1 cellular context compared by ENCODE assay signal in the genomic region with DNA sequence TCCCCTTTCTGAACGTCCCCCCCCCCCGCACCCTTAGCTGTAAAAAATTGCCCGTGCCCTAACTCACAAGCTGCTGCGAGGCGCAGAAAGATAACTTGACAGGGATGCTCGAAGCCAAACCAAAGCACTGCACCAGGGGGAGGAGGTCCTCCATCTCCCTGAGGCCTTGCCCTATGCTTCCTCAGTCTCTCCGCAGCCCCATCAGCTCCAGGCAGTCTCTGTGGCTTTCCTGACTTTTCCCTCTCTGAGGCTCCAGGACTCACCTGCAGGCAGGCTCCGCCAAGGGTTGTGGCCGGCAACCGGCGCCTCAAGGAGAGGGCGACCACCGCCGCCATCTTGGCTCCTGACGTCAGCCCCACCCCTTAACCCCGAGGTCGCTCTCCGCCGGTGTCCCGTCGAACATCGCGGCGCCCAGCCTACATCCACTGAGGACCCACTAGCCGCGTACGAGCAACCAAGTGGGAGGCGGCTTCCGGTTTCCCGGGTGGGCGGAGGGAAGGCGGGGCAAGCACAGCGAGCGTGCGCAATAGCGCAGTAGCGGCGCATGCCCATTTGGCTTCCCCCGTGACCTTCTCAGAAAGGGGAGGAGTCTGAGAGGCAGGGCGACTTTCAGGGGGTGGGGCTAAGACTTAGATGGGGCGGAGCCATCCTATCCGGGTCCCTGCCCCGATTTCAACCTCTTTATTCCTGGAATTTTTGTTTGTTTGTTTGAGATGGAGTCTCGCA.
TF ChIP-seq lines count a peak whose summit lies in the region.

Gene SDHB (minus strand): TSS at position 348 of the 726 bp plus-strand sequence. CDS start 13 bp downstream, at position 335.

TF ChIP-seq in K562, 482 proteins besides CTCF, POLR2A, EP300 and RAD21 (continued from another document and continues in another):
- TF ChIP-seq ZNF639 (CRISPR knock-in tag; conservative IDR thresholded peaks at IDR 0.05 in 1 of 2, IDR thresholded peaks at IDR 0.05 in 1 of 2) (no peak), MCM7 (IDR thresholded peaks at IDR 0.05) (no peak), ETV5 (CRISPR knock-in tag; IDR thresholded peaks at IDR 0.05; ENCODE audit: low read depth) (peak; percentile 56; the same call in 1 of the 2 replicates), ZNF699 (CRISPR knock-in tag; IDR thresholded peaks at IDR 0.05; ENCODE audit: insufficient replicate concordance) (no peak), KLF16 (IDR thresholded peaks at IDR 0.05) (no peak), RCOR1 (IDR thresholded peaks at IDR 0.05; ENCODE audit: borderline replicate concordance in 1 of 2, low read depth in 2 of 2, low read length in 2 of 2) (peak in 1 of 2 experiments; percentile 21; a peak in 2 of 4 replicates), PRDM10 (IDR thresholded peaks at IDR 0.05; ENCODE audit: partially characterized antibody) (peak; percentile 81), SIN3B (IDR thresholded peaks at IDR 0.05; ENCODE audit: low read depth) (peak; percentile 94), ATF6 (CRISPR knock-in tag; IDR thresholded peaks at IDR 0.05) (no peak), CHD1 (IDR thresholded peaks at IDR 0.05; ENCODE audit: low read length) (no peak), PHF20 (IDR thresholded peaks at IDR 0.05; ENCODE audit: partially characterized antibody) (peak; percentile 95), ZNF584 (CRISPR knock-in tag; IDR thresholded peaks at IDR 0.05; ENCODE audit: low read depth) (no peak), ILK (tag; IDR thresholded peaks at IDR 0.05; ENCODE audit: borderline replicate concordance, low read depth) (no peak), ZNF23 (CRISPR knock-in tag; IDR thresholded peaks at IDR 0.05) (no peak), PURB (CRISPR knock-in tag; IDR thresholded peaks at IDR 0.05; ENCODE audit: low read depth) (no peak), TAF7 (tag; IDR thresholded peaks at IDR 0.05) (peak; percentile 80), TRIM28 (IDR thresholded peaks at IDR 0.05) (no peak), MIER1 (IDR thresholded peaks at IDR 0.05; ENCODE audit: low read depth) (no peak), KLF10 (CRISPR knock-in tag; IDR thresholded peaks at IDR 0.05) (no peak), ZNF124 (CRISPR knock-in tag; IDR thresholded peaks at IDR 0.05) (no peak), RBM22 (IDR thresholded peaks at IDR 0.05; ENCODE audit: low read depth, low read length, poor library complexity, severe bottlenecking) (no peak), SMARCB1 (IDR thresholded peaks at IDR 0.05; ENCODE audit: insufficient read length, low read depth) (no peak), BRD9 (IDR thresholded peaks at IDR 0.05; ENCODE audit: low read depth, partially characterized antibody) (no peak), EHMT2 (IDR thresholded peaks at IDR 0.05) (no peak), ZNF77 (CRISPR knock-in tag; IDR thresholded peaks at IDR 0.05) (no peak), POLR2H (tag; IDR thresholded peaks at IDR 0.05; ENCODE audit: low read depth) (no peak), CHD4 (IDR thresholded peaks at IDR 0.05; ENCODE audit: insufficient read depth, insufficient replicate concordance, low read depth, low read length, poor library complexity, severe bottlenecking) (no peak), RFX5 (IDR thresholded peaks at IDR 0.05; ENCODE audit: low read depth, low read length) (no peak), ZNF589 (CRISPR knock-in tag; IDR thresholded peaks at IDR 0.05; ENCODE audit: low read depth) (no peak), PRPF4 (IDR thresholded peaks at IDR 0.05; ENCODE audit: insufficient read depth, low read depth, low read length, poor library complexity, severe bottlenecking) (no peak)
- TF ChIP-seq, protein P1, sequence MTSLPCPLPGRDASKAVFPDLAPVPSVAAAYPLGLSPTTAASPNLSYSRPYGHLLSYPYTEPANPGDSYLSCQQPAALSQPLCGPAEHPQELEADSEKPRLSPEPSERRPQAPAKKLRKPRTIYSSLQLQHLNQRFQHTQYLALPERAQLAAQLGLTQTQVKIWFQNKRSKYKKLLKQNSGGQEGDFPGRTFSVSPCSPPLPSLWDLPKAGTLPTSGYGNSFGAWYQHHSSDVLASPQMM (CRISPR knock-in tag; IDR thresholded peaks at IDR 0.05), result no peak
- TF ChIP-seq, protein P2, sequence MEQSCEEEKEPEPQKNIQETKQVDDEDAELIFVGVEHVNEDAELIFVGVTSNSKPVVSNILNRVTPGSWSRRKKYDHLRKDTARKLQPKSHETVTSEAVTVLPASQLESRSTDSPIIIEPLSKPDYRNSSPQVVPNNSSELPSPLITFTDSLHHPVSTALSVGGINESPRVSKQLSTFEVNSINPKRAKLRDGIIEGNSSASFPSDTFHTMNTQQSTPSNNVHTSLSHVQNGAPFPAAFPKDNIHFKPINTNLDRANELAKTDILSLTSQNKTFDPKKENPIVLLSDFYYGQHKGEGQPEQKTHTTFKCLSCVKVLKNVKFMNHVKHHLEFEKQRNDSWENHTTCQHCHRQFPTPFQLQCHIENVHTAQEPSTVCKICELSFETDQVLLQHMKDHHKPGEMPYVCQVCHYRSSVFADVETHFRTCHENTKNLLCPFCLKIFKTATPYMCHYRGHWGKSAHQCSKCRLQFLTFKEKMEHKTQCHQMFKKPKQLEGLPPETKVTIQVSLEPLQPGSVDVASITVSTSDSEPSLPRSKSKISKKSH (CRISPR knock-in tag; IDR thresholded peaks at IDR 0.05), result no peak
- TF ChIP-seq, protein P3, sequence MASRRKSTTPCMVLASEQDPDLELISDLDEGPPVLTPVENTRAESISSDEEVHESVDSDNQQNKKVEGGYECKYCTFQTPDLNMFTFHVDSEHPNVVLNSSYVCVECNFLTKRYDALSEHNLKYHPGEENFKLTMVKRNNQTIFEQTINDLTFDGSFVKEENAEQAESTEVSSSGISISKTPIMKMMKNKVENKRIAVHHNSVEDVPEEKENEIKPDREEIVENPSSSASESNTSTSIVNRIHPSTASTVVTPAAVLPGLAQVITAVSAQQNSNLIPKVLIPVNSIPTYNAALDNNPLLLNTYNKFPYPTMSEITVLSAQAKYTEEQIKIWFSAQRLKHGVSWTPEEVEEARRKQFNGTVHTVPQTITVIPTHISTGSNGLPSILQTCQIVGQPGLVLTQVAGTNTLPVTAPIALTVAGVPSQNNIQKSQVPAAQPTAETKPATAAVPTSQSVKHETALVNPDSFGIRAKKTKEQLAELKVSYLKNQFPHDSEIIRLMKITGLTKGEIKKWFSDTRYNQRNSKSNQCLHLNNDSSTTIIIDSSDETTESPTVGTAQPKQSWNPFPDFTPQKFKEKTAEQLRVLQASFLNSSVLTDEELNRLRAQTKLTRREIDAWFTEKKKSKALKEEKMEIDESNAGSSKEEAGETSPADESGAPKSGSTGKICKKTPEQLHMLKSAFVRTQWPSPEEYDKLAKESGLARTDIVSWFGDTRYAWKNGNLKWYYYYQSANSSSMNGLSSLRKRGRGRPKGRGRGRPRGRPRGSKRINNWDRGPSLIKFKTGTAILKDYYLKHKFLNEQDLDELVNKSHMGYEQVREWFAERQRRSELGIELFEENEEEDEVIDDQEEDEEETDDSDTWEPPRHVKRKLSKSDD (conservative IDR thresholded peaks at IDR 0.05; ENCODE audit: low read length), result 0 out of 2 replicates have a peak, but pooled peaks have one; percentile 65
- TF ChIP-seq, protein P4, sequence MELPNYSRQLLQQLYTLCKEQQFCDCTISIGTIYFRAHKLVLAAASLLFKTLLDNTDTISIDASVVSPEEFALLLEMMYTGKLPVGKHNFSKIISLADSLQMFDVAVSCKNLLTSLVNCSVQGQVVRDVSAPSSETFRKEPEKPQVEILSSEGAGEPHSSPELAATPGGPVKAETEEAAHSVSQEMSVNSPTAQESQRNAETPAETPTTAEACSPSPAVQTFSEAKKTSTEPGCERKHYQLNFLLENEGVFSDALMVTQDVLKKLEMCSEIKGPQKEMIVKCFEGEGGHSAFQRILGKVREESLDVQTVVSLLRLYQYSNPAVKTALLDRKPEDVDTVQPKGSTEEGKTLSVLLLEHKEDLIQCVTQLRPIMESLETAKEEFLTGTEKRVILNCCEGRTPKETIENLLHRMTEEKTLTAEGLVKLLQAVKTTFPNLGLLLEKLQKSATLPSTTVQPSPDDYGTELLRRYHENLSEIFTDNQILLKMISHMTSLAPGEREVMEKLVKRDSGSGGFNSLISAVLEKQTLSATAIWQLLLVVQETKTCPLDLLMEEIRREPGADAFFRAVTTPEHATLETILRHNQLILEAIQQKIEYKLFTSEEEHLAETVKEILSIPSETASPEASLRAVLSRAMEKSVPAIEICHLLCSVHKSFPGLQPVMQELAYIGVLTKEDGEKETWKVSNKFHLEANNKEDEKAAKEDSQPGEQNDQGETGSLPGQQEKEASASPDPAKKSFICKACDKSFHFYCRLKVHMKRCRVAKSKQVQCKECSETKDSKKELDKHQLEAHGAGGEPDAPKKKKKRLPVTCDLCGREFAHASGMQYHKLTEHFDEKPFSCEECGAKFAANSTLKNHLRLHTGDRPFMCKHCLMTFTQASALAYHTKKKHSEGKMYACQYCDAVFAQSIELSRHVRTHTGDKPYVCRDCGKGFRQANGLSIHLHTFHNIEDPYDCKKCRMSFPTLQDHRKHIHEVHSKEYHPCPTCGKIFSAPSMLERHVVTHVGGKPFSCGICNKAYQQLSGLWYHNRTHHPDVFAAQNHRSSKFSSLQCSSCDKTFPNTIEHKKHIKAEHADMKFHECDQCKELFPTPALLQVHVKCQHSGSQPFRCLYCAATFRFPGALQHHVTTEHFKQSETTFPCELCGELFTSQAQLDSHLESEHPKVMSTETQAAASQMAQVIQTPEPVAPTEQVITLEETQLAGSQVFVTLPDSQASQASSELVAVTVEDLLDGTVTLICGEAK (IDR thresholded peaks at IDR 0.05), result peak; percentile 85
- TF ChIP-seq, protein P4 (CRISPR knock-in tag; IDR thresholded peaks at IDR 0.05), result no peak
